Comparison of ENCODE assay signal across 1 cellular context in the genomic region with DNA sequence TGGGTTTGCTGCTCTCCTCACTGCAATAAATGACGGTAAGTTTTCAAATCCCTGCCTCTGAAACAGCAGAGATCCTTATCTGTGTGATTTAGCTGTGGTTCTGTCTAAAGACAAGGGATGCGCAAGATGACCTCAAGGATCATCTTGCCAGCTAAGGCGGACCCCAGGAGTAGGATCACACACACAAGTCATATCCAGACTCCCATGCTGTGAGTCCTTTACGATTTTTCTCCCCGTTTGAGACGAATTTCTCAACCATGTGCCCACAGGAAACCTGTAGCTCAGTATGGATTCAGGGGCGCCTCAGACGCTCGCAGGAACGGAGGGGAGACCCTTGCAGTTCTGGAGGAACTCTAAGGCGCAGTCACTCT.
TF ChIP-seq lines count a peak whose summit lies in the region.

No MANE protein-coding gene starts in this region.

TF ChIP-seq in liver, 16 proteins besides CTCF, POLR2A, EP300 and RAD21:
- TF ChIP-seq, protein P1, sequence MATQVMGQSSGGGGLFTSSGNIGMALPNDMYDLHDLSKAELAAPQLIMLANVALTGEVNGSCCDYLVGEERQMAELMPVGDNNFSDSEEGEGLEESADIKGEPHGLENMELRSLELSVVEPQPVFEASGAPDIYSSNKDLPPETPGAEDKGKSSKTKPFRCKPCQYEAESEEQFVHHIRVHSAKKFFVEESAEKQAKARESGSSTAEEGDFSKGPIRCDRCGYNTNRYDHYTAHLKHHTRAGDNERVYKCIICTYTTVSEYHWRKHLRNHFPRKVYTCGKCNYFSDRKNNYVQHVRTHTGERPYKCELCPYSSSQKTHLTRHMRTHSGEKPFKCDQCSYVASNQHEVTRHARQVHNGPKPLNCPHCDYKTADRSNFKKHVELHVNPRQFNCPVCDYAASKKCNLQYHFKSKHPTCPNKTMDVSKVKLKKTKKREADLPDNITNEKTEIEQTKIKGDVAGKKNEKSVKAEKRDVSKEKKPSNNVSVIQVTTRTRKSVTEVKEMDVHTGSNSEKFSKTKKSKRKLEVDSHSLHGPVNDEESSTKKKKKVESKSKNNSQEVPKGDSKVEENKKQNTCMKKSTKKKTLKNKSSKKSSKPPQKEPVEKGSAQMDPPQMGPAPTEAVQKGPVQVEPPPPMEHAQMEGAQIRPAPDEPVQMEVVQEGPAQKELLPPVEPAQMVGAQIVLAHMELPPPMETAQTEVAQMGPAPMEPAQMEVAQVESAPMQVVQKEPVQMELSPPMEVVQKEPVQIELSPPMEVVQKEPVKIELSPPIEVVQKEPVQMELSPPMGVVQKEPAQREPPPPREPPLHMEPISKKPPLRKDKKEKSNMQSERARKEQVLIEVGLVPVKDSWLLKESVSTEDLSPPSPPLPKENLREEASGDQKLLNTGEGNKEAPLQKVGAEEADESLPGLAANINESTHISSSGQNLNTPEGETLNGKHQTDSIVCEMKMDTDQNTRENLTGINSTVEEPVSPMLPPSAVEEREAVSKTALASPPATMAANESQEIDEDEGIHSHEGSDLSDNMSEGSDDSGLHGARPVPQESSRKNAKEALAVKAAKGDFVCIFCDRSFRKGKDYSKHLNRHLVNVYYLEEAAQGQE (IDR thresholded peaks at IDR 0.05), result no peak
- TF ChIP-seq, protein P2, sequence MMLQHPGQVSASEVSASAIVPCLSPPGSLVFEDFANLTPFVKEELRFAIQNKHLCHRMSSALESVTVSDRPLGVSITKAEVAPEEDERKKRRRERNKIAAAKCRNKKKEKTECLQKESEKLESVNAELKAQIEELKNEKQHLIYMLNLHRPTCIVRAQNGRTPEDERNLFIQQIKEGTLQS (IDR thresholded peaks at IDR 0.05), result no peak
- TF ChIP-seq GABPA (IDR thresholded peaks at IDR 0.05 in 1 of 2, conservative IDR thresholded peaks at IDR 0.05 in 1 of 2), result no peak
- no peak for TF ChIP-seq HNF4G (IDR thresholded peaks at IDR 0.05)
- no peak for TF ChIP-seq TAF1 (conservative IDR thresholded peaks at IDR 0.05)
- no peak for TF ChIP-seq JUND (IDR thresholded peaks at IDR 0.05)
- no peak for TF ChIP-seq FOXA1 (IDR thresholded peaks at IDR 0.05)
